ENCODE assay signal across 16 cellular contexts in the genomic region with DNA sequence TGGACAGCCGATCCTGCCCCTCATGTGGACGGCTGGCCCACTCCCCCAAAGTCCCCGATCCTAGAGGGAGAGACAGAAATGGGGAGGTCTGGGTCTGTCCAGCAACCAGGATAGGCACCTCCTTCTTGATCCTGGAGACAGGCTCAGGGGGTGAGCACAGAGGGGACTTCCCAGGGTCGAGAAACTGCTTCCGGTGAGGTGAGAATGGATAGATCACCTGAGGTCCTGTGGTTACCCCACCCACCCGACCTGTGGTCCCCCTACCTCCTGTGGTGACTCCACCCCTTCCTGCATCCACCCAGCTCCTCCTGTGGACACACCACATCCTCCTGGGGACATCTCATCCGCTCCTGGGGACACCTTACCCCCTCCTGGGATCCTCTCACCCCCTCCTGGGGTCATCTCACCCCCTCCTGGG. TPM values are rescaled to one million over a fixed set of nuclear protein-coding genes. Genes with fewer than 3 reads are reported as not detected.
DNase-seq lines count a peak whose midpoint lies in the region; ATAC-seq and TF ChIP-seq lines count a peak whose summit lies in the region.
"Had no signal": no experiment of that assay in that cellular context is flagged by ENCODE, and none has a peak within 500 bp of the region (broad histone marks: within the 10 kb centered on the region; RNA-seq: fewer than 3 reads in every experiment).

No MANE protein-coding gene starts in this region.

- ATAC-seq in CD4-positive, CD25-positive, alpha-beta regulatory T cell (ENCODE audit: low read depth in 2 of 2), result peak; percentile 69 to 74
- ATAC-seq in activated T-cell treated with anti-CD3 and anti-CD28 coated beads, Interleukin-2, amount 50 U/mL, for 72 hours (replicated peaks in 1 of 2), result peak; percentile 61 to 62
- peak; percentile 13 to 34 for ATAC-seq in lower lobe of right lung

- H3K4me3 Mint-ChIP-seq in CD4-positive, CD25-positive, alpha-beta regulatory T cell, result peak overlapping the region; percentile 15 to 80 (median 66)
- peak overlapping the region; percentile 36 for H3K4me3 Mint-ChIP-seq in T-helper 1 cell treated with Interleukin-12 subunit alpha and Interleukin-12 subunit beta and Interleukin-4 antibody, amounts not matched to agents 30 μg/mL and 1 μg/mL, for 36 hours
- no peak overlapping the region for H3K4me3 Mint-ChIP-seq in activated T-cell treated with anti-CD3 and anti-CD28 coated beads, Interleukin-2, amount 50 U/mL, for 72 hours
- no peak overlapping the region for H3K4me3 Mint-ChIP-seq in nephron progenitor cell

- H3K27ac ChIP-seq in CD4-positive, CD25-positive, alpha-beta regulatory T cell (ENCODE audit: insufficient read depth, low read length, poor library complexity, severe bottlenecking), result peak overlapping the region; percentile 69
- H3K27ac ChIP-seq in lower lobe of right lung (no peak overlapping the region), spleen (peak overlapping the region in 1 of 8 donors; percentile 53)
- H3K27ac ChIP-seq: cardiac muscle cell, left lung, upper lobe of left lung, VCaP had no signal

- TF ChIP-seq CTCF in lower lobe of right lung (IDR thresholded peaks at IDR 0.05) (no peak), spleen (IDR thresholded peaks at IDR 0.05 in 8 of 11, conservative IDR thresholded peaks at IDR 0.05 in 3 of 11) (no peak), nephron progenitor cell (IDR thresholded peaks at IDR 0.05) (no peak)

- H3K4me3 ChIP-seq in CD4-positive, CD25-positive, alpha-beta regulatory T cell (ENCODE audit: low read depth, low read length), result peak overlapping the region; percentile 35
- H3K4me3 ChIP-seq in lower lobe of right lung (no peak overlapping the region), spleen (no peak overlapping the region)
- H3K4me3 ChIP-seq: cardiac muscle cell, left lung, upper lobe of left lung had no signal

- no peaks in the 10 kb centered on the region for H3K36me3 Mint-ChIP-seq in CD4-positive, CD25-positive, alpha-beta regulatory T cell
- peaks cover 11% of the 10 kb centered on the region for H3K36me3 Mint-ChIP-seq in T-helper 1 cell treated with Interleukin-12 subunit alpha and Interleukin-12 subunit beta and Interleukin-4 antibody, amounts not matched to agents 30 μg/mL and 1 μg/mL, for 36 hours (ENCODE audit: low read depth)
- H3K36me3 Mint-ChIP-seq in activated T-cell treated with anti-CD3 and anti-CD28 coated beads, Interleukin-2, amount 50 U/mL, for 72 hours (ENCODE audit: insufficient read depth in 2 of 2), result peaks cover 0 to 3% of the 10 kb centered on the region in 2 donors
- H3K36me3 Mint-ChIP-seq in nephron progenitor cell (ENCODE audit: low read depth), result no peaks in the 10 kb centered on the region

- no peaks in the 10 kb centered on the region for H3K27me3 ChIP-seq in CD4-positive, CD25-positive, alpha-beta regulatory T cell (ENCODE audit: control insufficient read depth, insufficient read depth, low read length)
- H3K27me3 ChIP-seq in lower lobe of right lung (ENCODE audit: low read depth), result no peaks in the 10 kb centered on the region
- peaks cover 0 to 26% (median 0%) of the 10 kb centered on the region in 7 donors for H3K27me3 ChIP-seq in spleen (replicated peaks in 1 of 7)
- H3K27me3 ChIP-seq: left lung, upper lobe of left lung had no signal

- TF ChIP-seq POLR2A in spleen (IDR thresholded peaks at IDR 0.05), result no peak

- peaks cover 13% of the 10 kb centered on the region for H3K27me3 Mint-ChIP-seq in CD4-positive, CD25-positive, alpha-beta regulatory T cell
- H3K27me3 Mint-ChIP-seq in T-helper 1 cell treated with Interleukin-12 subunit alpha and Interleukin-12 subunit beta and Interleukin-4 antibody, amounts not matched to agents 30 μg/mL and 1 μg/mL, for 36 hours (ENCODE audit: low read depth), result peaks cover 7% of the 10 kb centered on the region
- H3K27me3 Mint-ChIP-seq in activated T-cell treated with anti-CD3 and anti-CD28 coated beads, Interleukin-2, amount 50 U/mL, for 72 hours (ENCODE audit: low read depth), result peaks cover 14% of the 10 kb centered on the region
- peaks cover 53% of the 10 kb centered on the region for H3K27me3 Mint-ChIP-seq in nephron progenitor cell (ENCODE audit: low read depth, poor library complexity)

- intact Hi-C loops in lower lobe of right lung (cut with DNase I), result no loop called here
- intact Hi-C loops in spleen (cut with DNase I; ENCODE audit: low total_unique reads), result no loop called here

- H3K9me3 ChIP-seq in CD4-positive, CD25-positive, alpha-beta regulatory T cell (ENCODE audit: control insufficient read depth in 2 of 2, low read length in 2 of 2), result no peaks in the 10 kb centered on the region
- H3K9me3 ChIP-seq in lower lobe of right lung (no peaks in the 10 kb centered on the region), spleen (no peaks in the 10 kb centered on the region)
- H3K9me3 ChIP-seq: left lung, upper lobe of left lung had no signal

- peak overlapping the region; percentile 77 to 94 (median 90) for H3K27ac Mint-ChIP-seq in CD4-positive, CD25-positive, alpha-beta regulatory T cell
- peak overlapping the region; percentile 72 for H3K27ac Mint-ChIP-seq in T-helper 1 cell treated with Interleukin-12 subunit alpha and Interleukin-12 subunit beta and Interleukin-4 antibody, amounts not matched to agents 30 μg/mL and 1 μg/mL, for 36 hours
- H3K27ac Mint-ChIP-seq in activated T-cell treated with anti-CD3 and anti-CD28 coated beads, Interleukin-2, amount 50 U/mL, for 72 hours, result no peak overlapping the region
- no peak overlapping the region for H3K27ac Mint-ChIP-seq in nephron progenitor cell

- no peaks in the 10 kb centered on the region for H3K36me3 ChIP-seq in CD4-positive, CD25-positive, alpha-beta regulatory T cell (ENCODE audit: control insufficient read depth, insufficient read depth, low read length)
- H3K36me3 ChIP-seq in lower lobe of right lung (no peaks in the 10 kb centered on the region), spleen (no peaks in the 10 kb centered on the region)
- H3K36me3 ChIP-seq: cardiac muscle cell, left lung, upper lobe of left lung had no signal

- H3K4me1 ChIP-seq in CD4-positive, CD25-positive, alpha-beta regulatory T cell (ENCODE audit: control insufficient read depth, insufficient read depth, low read length, poor library complexity, severe bottlenecking), result peaks cover 39% of the 10 kb centered on the region
- no peaks in the 10 kb centered on the region for H3K4me1 ChIP-seq in lower lobe of right lung
- H3K4me1 ChIP-seq in spleen, result peaks cover 0 to 37% (median 19%) of the 10 kb centered on the region in 6 donors

- 32 to 55% (median 47%) methylated on average over 4 to 7 of the region's 7 CpGs for WGBS in spleen, 5 donors

- peak; percentile 44 to 91 (median 52) for DNase-seq in CD4-positive, CD25-positive, alpha-beta regulatory T cell
- peak; percentile 42 to 43 for DNase-seq in activated T-cell treated with anti-CD3 and anti-CD28 coated beads, Interleukin-2, amount 50 U/mL, for 72 hours
- DNase-seq in lower lobe of right lung (no peak), spleen (no peak), NCI-H446 (lab: John Stamatoyannopoulos, UW) (no peak), NCI-H2081 treated with DMSO at 0.1 percent for 48 hours (lab: John Stamatoyannopoulos, UW) (no peak), nephron progenitor cell (no peak)
- DNase-seq: Karpas-422, left lung, NCI-H1417, NCI-H446 treated with DMSO at 0.1 percent for 48 hours, OCI-M1, upper lobe of left lung had no signal

- H3K9me3 Mint-ChIP-seq in CD4-positive, CD25-positive, alpha-beta regulatory T cell, result peaks cover 0 to 3% (median 0%) of the 10 kb centered on the region in 7 donors
- peaks cover 17% of the 10 kb centered on the region for H3K9me3 Mint-ChIP-seq in T-helper 1 cell treated with Interleukin-12 subunit alpha and Interleukin-12 subunit beta and Interleukin-4 antibody, amounts not matched to agents 30 μg/mL and 1 μg/mL, for 36 hours
- H3K9me3 Mint-ChIP-seq in activated T-cell treated with anti-CD3 and anti-CD28 coated beads, Interleukin-2, amount 50 U/mL, for 72 hours, result peaks cover 0 to 2% of the 10 kb centered on the region in 2 donors
- H3K9me3 Mint-ChIP-seq in nephron progenitor cell, result peaks cover 6% of the 10 kb centered on the region

- peaks cover 18 to 69% (median 44%) of the 10 kb centered on the region in 4 donors for H3K4me1 Mint-ChIP-seq in CD4-positive, CD25-positive, alpha-beta regulatory T cell
- peaks cover 67% of the 10 kb centered on the region for H3K4me1 Mint-ChIP-seq in T-helper 1 cell treated with Interleukin-12 subunit alpha and Interleukin-12 subunit beta and Interleukin-4 antibody, amounts not matched to agents 30 μg/mL and 1 μg/mL, for 36 hours (ENCODE audit: low read depth)
- peaks cover 38% of the 10 kb centered on the region for H3K4me1 Mint-ChIP-seq in activated T-cell treated with anti-CD3 and anti-CD28 coated beads, Interleukin-2, amount 50 U/mL, for 72 hours (ENCODE audit: low read depth)
- H3K4me1 Mint-ChIP-seq in nephron progenitor cell, result peaks cover 5% of the 10 kb centered on the region

RNA-seq across cellular contexts. Expression of gene RASGEF1A, which starts 27.4 kb away (rescaled TPM):
- total RNA-seq in CD4-positive, CD25-positive, alpha-beta regulatory T cell, result 0.91 TPM
- polyA plus RNA-seq in CD4-positive, CD25-positive, alpha-beta regulatory T cell, result under 1 TPM; 0.16 to 0.41 (median 0.34) TPM
- total RNA-seq in activated T-cell treated with anti-CD3 and anti-CD28 coated beads, Interleukin-2, amount 50 U/mL, for 72 hours, result 1 to 10 TPM; 1.7 TPM
- total RNA-seq in lower lobe of right lung (2.7 TPM), spleen (1 to 10 TPM; 2.5 to 7.1 (median 3.6) TPM)
- polyA plus RNA-seq in spleen, result 1 to 10 TPM; 1.9 to 3.1 (median 2.1) TPM

Comparison
In these comparisons a context has a peak if more than half of its experiments do, and no peak if none do; other contexts are left out.
1. DNase-seq: peak in CD4-positive, CD25-positive, alpha-beta regulatory T cell (3 of 3) and activated T-cell treated with anti-CD3 and anti-CD28 coated beads, Interleukin-2, amount 50 U/mL, for 72 hours (2 of 2); none in lower lobe of right lung (single experiment), spleen (single experiment), NCI-H446 (0 of 2), NCI-H2081 treated with DMSO at 0.1 percent for 48 hours (single experiment) and nephron progenitor cell (single experiment).
2. H3K27ac Mint-ChIP-seq: peak in CD4-positive, CD25-positive, alpha-beta regulatory T cell (3 of 3) and T-helper 1 cell treated with Interleukin-12 subunit alpha and Interleukin-12 subunit beta and Interleukin-4 antibody, amounts not matched to agents 30 μg/mL and 1 μg/mL, for 36 hours (single experiment); none in activated T-cell treated with anti-CD3 and anti-CD28 coated beads, Interleukin-2, amount 50 U/mL, for 72 hours (single experiment) and nephron progenitor cell (single experiment).
3. H3K4me3 Mint-ChIP-seq: peak in CD4-positive, CD25-positive, alpha-beta regulatory T cell (4 of 4) and T-helper 1 cell treated with Interleukin-12 subunit alpha and Interleukin-12 subunit beta and Interleukin-4 antibody, amounts not matched to agents 30 μg/mL and 1 μg/mL, for 36 hours (single experiment); none in activated T-cell treated with anti-CD3 and anti-CD28 coated beads, Interleukin-2, amount 50 U/mL, for 72 hours (0 of 2) and nephron progenitor cell (single experiment).
4. Peak in every context shown above with its lines, with median percentiles within 50 percentile points of each other: ATAC-seq.